Comparison of ENCODE assay signal across 9 cellular contexts in genomic region chr1:11807087-11807486, GRCh38. TPM values are rescaled to one million over a fixed set of nuclear protein-coding genes. Genes with fewer than 3 reads are reported as not detected.
A peak's percentile ranks its signal among the peaks of the same experiment; 100 is the strongest.
DNase-seq lines count a peak whose midpoint lies in the region; ATAC-seq and TF ChIP-seq lines count a peak whose summit lies in the region.
"Had no signal": no experiment of that assay in that cellular context is flagged by ENCODE, and none has a peak within 500 bp of the region (broad histone marks: within the 10 kb centered on the region; RNA-seq: fewer than 3 reads in every experiment).

No MANE protein-coding gene starts in this region.

- TF ChIP-seq POLR2A in upper lobe of left lung (IDR thresholded peaks at IDR 0.05) = no peak

- intact Hi-C loops in Right ventricle myocardium superior (cut with DNase I) = no loop called here
- intact Hi-C loops in MCF 10A (cut with micrococcal nuclease) = no loop called here

- H3K36me3 Mint-ChIP-seq in MCF 10A (ENCODE audit: insufficient read depth, unreplicated experiment) (peaks cover 43% of the 10 kb centered on the region), mesothelial cell of epicardium (peaks cover 3% of the 10 kb centered on the region)

- TF ChIP-seq CTCF in cardiac muscle cell (IDR thresholded peaks at IDR 0.05; ENCODE audit: low read depth, low read length) (no peak), MCF 10A (IDR thresholded peaks at IDR 0.05; ENCODE audit: unreplicated experiment) (no peak), mesothelial cell of epicardium (IDR thresholded peaks at IDR 0.05; ENCODE audit: unreplicated experiment) (no peak), upper lobe of left lung (IDR thresholded peaks at IDR 0.05) (no peak)

- no peak for DNase-seq in cardiac muscle cell (ENCODE audit: low read depth in 1 of 2, low spot score in 1 of 2)
- no peak for DNase-seq in Right ventricle myocardium superior
- DNase-seq in MCF 10A (ENCODE audit: unreplicated experiment) = no peak
- DNase-seq in mesothelial cell of epicardium (ENCODE audit: low spot score in 2 of 2, unreplicated experiment in 2 of 2) = no peak
- DNase-seq in upper lobe of left lung = no peak
- no peak for DNase-seq in occipital lobe (lab: John Stamatoyannopoulos, UW)
- no peak for DNase-seq in activated CD4-positive, alpha-beta T cell treated with anti-CD3 and anti-CD28 coated beads for 4 hours
- no peak for DNase-seq in amygdala (lab: John Stamatoyannopoulos, UW)

- peak overlapping the region; percentile 93 for H3K27ac ChIP-seq in cardiac muscle cell
- H3K27ac ChIP-seq in upper lobe of left lung = peak overlapping the region; percentile 91 to 99 (median 97)

- H3K27ac Mint-ChIP-seq in MCF 10A (ENCODE audit: low read depth, unreplicated experiment) (peak overlapping the region; percentile 96), mesothelial cell of epicardium (peak overlapping the region; percentile 98)

- BruUV-seq in MCF 10A (replicated peaks; lab: Mats Ljungman, UMichigan) = TSS peak; percentile 33

- H3K27me3 ChIP-seq in cardiac muscle cell (no peaks in the 10 kb centered on the region), upper lobe of left lung (no peaks in the 10 kb centered on the region)

- peaks cover 34% of the 10 kb centered on the region for H3K4me1 Mint-ChIP-seq in MCF 10A (ENCODE audit: insufficient read depth, unreplicated experiment)
- H3K4me1 Mint-ChIP-seq in mesothelial cell of epicardium = peaks cover 53% of the 10 kb centered on the region

- no peaks in the 10 kb centered on the region for H3K9me3 ChIP-seq in cardiac muscle cell (ENCODE audit: low read depth)
- no peaks in the 10 kb centered on the region for H3K9me3 ChIP-seq in upper lobe of left lung

- peak overlapping the region; percentile 95 for H3K4me3 Mint-ChIP-seq in MCF 10A (ENCODE audit: unreplicated experiment)
- peak overlapping the region; percentile 98 for H3K4me3 Mint-ChIP-seq in mesothelial cell of epicardium

- H3K4me3 ChIP-seq in cardiac muscle cell = peak overlapping the region; percentile 49
- H3K4me3 ChIP-seq in upper lobe of left lung = peak overlapping the region in 3 of 4 donors; percentile 69 to 86 (median 70)

- CTCF ChIA-PET in MCF 10A (lab: Yijun Ruan, JAX) = interaction anchor here (0.6 to 1.9 kb wide), 8 partner anchors 9 to 769 kb away, joined by 3 to 8 read pairs (median 5); no protein-coding TSS in a partner anchor

- H3K27me3 Mint-ChIP-seq in MCF 10A (ENCODE audit: insufficient read depth, unreplicated experiment) (no peaks in the 10 kb centered on the region), mesothelial cell of epicardium (ENCODE audit: low read depth) (no peaks in the 10 kb centered on the region)

- 54 to 56% methylated on average over 3 of the region's 3 CpGs for WGBS in upper lobe of left lung, 2 donors

- H3K36me3 ChIP-seq in cardiac muscle cell (peaks cover 13% of the 10 kb centered on the region), upper lobe of left lung (peaks cover 0 to 45% (median 14%) of the 10 kb centered on the region in 4 donors)

- H3K9me3 Mint-ChIP-seq in MCF 10A (ENCODE audit: unreplicated experiment) (no peaks in the 10 kb centered on the region), mesothelial cell of epicardium (no peaks in the 10 kb centered on the region)

- TF ChIP-seq EP300 in upper lobe of left lung (IDR thresholded peaks at IDR 0.05) = no peak

- POLR2A ChIA-PET in MCF 10A (lab: Yijun Ruan, JAX) = interaction anchor here (0.7 to 4.2 kb wide), 18 partner anchors 11 to 769 kb away, joined by 3 to 60 read pairs (median 4); partner anchors contain the start of genes AGTRAP, FBXO2, MFN2 and UBIAD1

- peaks cover 24% of the 10 kb centered on the region for H3K4me1 ChIP-seq in cardiac muscle cell (ENCODE audit: low read depth)
- peaks cover 55 to 69% (median 57%) of the 10 kb centered on the region in 4 donors for H3K4me1 ChIP-seq in upper lobe of left lung

- ATAC-seq in Right ventricle myocardium superior (ENCODE audit: poor library complexity) (no peak), upper lobe of left lung (ENCODE audit: low FRiP score in 2 of 2) (no peak)

RNA-seq across cellular contexts. Expression of gene CLCN6, which starts 1.1 kb away (rescaled TPM):
- 22.5 and 27.8 TPM in 2 replicates for total RNA-seq in cardiac muscle cell
- polyA plus RNA-seq in cardiac muscle cell = 15.8 and 31.8 TPM in 2 replicates
- 15.2 TPM for total RNA-seq in Right ventricle myocardium superior
- total RNA-seq in MCF 10A (2022) = 12.3 and 24.7 TPM in 2 replicates
- 28.1 to 30.3 TPM (median 29.1 TPM) in 3 replicates for total RNA-seq in mesothelial cell of epicardium
- total RNA-seq in upper lobe of left lung = 10 to 100 TPM; 21.6 to 96.4 (median 33.0) TPM
- total RNA-seq in occipital lobe = 15.6 TPM

RNA-seq across cellular contexts. Expression of gene MTHFR, which starts 1.3 kb away (rescaled TPM):
- total RNA-seq in cardiac muscle cell (54.7 and 64.0 TPM in 2 replicates), Right ventricle myocardium superior (34.6 TPM), MCF 10A (2022) (14.0 and 17.8 TPM in 2 replicates), mesothelial cell of epicardium (37.7 to 39.6 TPM (median 39.2 TPM) in 3 replicates), upper lobe of left lung (100 to 1,000 TPM in 2 of 6 donors, 10 to 100 TPM in 4; 51.5 to 163 (median 58.2) TPM), occipital lobe (27.6 TPM)
- 29.0 and 37.5 TPM in 2 replicates for polyA plus RNA-seq in cardiac muscle cell

RNA-seq across cellular contexts. Expression of gene NPPA, which starts 40.5 kb away (rescaled TPM):
- total RNA-seq in cardiac muscle cell (57.5 and 331 TPM in 2 replicates), Right ventricle myocardium superior (25.3 TPM), MCF 10A (2022) (not detected in 2 replicates), mesothelial cell of epicardium (not detected in 3 replicates), upper lobe of left lung (1 to 10 TPM in 1 of 6 donors, not detected in 5; 3.1 TPM), occipital lobe (0.47 TPM)
- 90.0 and 601 TPM in 2 replicates for polyA plus RNA-seq in cardiac muscle cell
- total RNA-seq: Daoy had no signal

RNA-seq across cellular contexts. Expression of gene C1orf167, which starts 45.1 kb away (rescaled TPM):
- 0.14 and 1.4 TPM in 2 replicates for total RNA-seq in cardiac muscle cell
- polyA plus RNA-seq in cardiac muscle cell = 0.44 and 1.00 TPM in 2 replicates
- 2.7 TPM for total RNA-seq in Right ventricle myocardium superior
- total RNA-seq in MCF 10A (2022) = not detected in 2 replicates
- 0.18 to 0.20 TPM in 2 of 3 replicates, not detected in the other for total RNA-seq in mesothelial cell of epicardium
- 10 to 100 TPM in 2 of 6 donors, 1 to 10 TPM in 4; 1.0 to 14.3 (median 8.8) TPM for total RNA-seq in upper lobe of left lung
- total RNA-seq in occipital lobe = not detected
- total RNA-seq: Daoy had no signal

RNA-seq across cellular contexts. Expression of gene NPPB, which starts 51.7 kb away (rescaled TPM):
- 18.9 and 192 TPM in 2 replicates for total RNA-seq in cardiac muscle cell
- polyA plus RNA-seq in cardiac muscle cell = 30.8 and 188 TPM in 2 replicates
- total RNA-seq in Right ventricle myocardium superior = 5.1 TPM
- not detected in 2 replicates for total RNA-seq in MCF 10A (2022)
- total RNA-seq in mesothelial cell of epicardium = 1.3 to 2.5 TPM (median 2.3 TPM) in 3 replicates
- total RNA-seq in upper lobe of left lung = not detected
- total RNA-seq in occipital lobe = 0.47 TPM
